10 cellular contexts compared by ENCODE assay signal in genomic region chr7:130874071-130874915, GRCh38.
A peak's percentile ranks its signal among the peaks of the same experiment; 100 is the strongest.
DNase-seq lines count a peak whose midpoint lies in the region; ATAC-seq and TF ChIP-seq lines count a peak whose summit lies in the region.
"Had no signal": no experiment of that assay in that cellular context is flagged by ENCODE, and none has a peak within 500 bp of the region (broad histone marks: within the 10 kb centered on the region; RNA-seq: fewer than 3 reads in every experiment).

No MANE protein-coding gene starts in this region.

- DNase-seq in activated naive CD4-positive, alpha-beta T cell treated with anti-CD3 and anti-CD28 coated beads, Interleukin-2, amount 50 U/mL, for 16 hours = no peak
- DNase-seq in T-cell = no peak
- peak; percentile 32 for DNase-seq in fibroblast of mammary gland (ENCODE audit: low read depth)
- DNase-seq in tibial artery = no peak
- DNase-seq in kidney tubule cell (ENCODE audit: low spot score) = no peak
- DNase-seq in mucosa of gallbladder (ENCODE audit: low spot score) = no peak

- peak overlapping the region; percentile 89 for H3K27ac Mint-ChIP-seq in activated naive CD4-positive, alpha-beta T cell treated with anti-CD3 and anti-CD28 coated beads, Interleukin-2, amount 50 U/mL, for 24 hours
- H3K27ac Mint-ChIP-seq in T-cell = peak overlapping the region; percentile 35 to 40

- intact Hi-C loops in tibial artery (cut with DNase I; ENCODE audit: low total_unique reads) = no loop called here

- no peaks in the 10 kb centered on the region for H3K9me3 ChIP-seq in tibial artery
- H3K9me3 ChIP-seq: BLaER1 treated with 17β-estradiol and CSF1 and Interleukin-3, amounts not matched to agents 10 nM and 100 nM had no signal

- POLR2A ChIA-PET in T-cell (lab: Charles Lee) = interaction anchor here (0.6 to 0.8 kb wide), 2 partner anchors 39 to 541 kb away, joined by 3 read pairs; no protein-coding TSS in a partner anchor

- TF ChIP-seq CTCF in fibroblast of mammary gland (conservative IDR thresholded peaks at IDR 0.05; ENCODE audit: control insufficient read depth, insufficient read depth, low read depth, low read length) (no peak), tibial artery (IDR thresholded peaks at IDR 0.05) (no peak)

- peaks cover 54% of the 10 kb centered on the region for H3K36me3 Mint-ChIP-seq in activated naive CD4-positive, alpha-beta T cell treated with anti-CD3 and anti-CD28 coated beads, Interleukin-2, amount 50 U/mL, for 24 hours
- H3K36me3 Mint-ChIP-seq in T-cell = peaks cover 67% of the 10 kb centered on the region

- no peak overlapping the region for H3K4me3 Mint-ChIP-seq in activated naive CD4-positive, alpha-beta T cell treated with anti-CD3 and anti-CD28 coated beads, Interleukin-2, amount 50 U/mL, for 24 hours
- H3K4me3 Mint-ChIP-seq in T-cell = no peak overlapping the region

- CTCF ChIA-PET in T-cell (lab: Charles Lee) = interaction anchor here (0.6 to 1.8 kb wide), 3 partner anchors 15 to 188 kb away, joined by 3 to 10 read pairs (median 3); no protein-coding TSS in a partner anchor

- peak overlapping the region; percentile 15 to 41 for H3K27ac ChIP-seq in tibial artery
- H3K27ac ChIP-seq: BLaER1 treated with 17β-estradiol and CSF1 and Interleukin-3, amounts not matched to agents 10 nM and 100 nM; WERI-Rb-1 had no signal

- peaks cover 52% of the 10 kb centered on the region for H3K4me1 Mint-ChIP-seq in activated naive CD4-positive, alpha-beta T cell treated with anti-CD3 and anti-CD28 coated beads, Interleukin-2, amount 50 U/mL, for 24 hours
- H3K4me1 Mint-ChIP-seq in T-cell = peaks cover 25 to 34% (median 31%) of the 10 kb centered on the region in 3 donors

- peaks cover 0 to 27% (median 12%) of the 10 kb centered on the region in 4 donors for H3K4me1 ChIP-seq in tibial artery

- H3K4me3 ChIP-seq in fibroblast of mammary gland (ENCODE audit: control insufficient read depth, low read depth, low read length) (no peak overlapping the region), tibial artery (no peak overlapping the region)
- H3K4me3 ChIP-seq: BLaER1 treated with 17β-estradiol and CSF1 and Interleukin-3, amounts not matched to agents 10 nM and 100 nM had no signal

- no peaks in the 10 kb centered on the region for H3K27me3 ChIP-seq in tibial artery
- H3K27me3 ChIP-seq: BLaER1 treated with 17β-estradiol and CSF1 and Interleukin-3, amounts not matched to agents 10 nM and 100 nM had no signal

- no peaks in the 10 kb centered on the region for H3K9me3 Mint-ChIP-seq in activated naive CD4-positive, alpha-beta T cell treated with anti-CD3 and anti-CD28 coated beads, Interleukin-2, amount 50 U/mL, for 24 hours
- no peaks in the 10 kb centered on the region for H3K9me3 Mint-ChIP-seq in T-cell

- peaks cover 74 to 85% (median 82%) of the 10 kb centered on the region in 3 donors for H3K36me3 ChIP-seq in tibial artery
- H3K36me3 ChIP-seq: WERI-Rb-1 had no signal

- ATAC-seq in T-cell (replicated peaks in 1 of 4) = no peak
- no peak for ATAC-seq in HG03025 (IDR thresholded peaks at IDR 0.05; ENCODE audit: low FRiP score, unreplicated experiment)

- H3K27me3 Mint-ChIP-seq in activated naive CD4-positive, alpha-beta T cell treated with anti-CD3 and anti-CD28 coated beads, Interleukin-2, amount 50 U/mL, for 24 hours = no peaks in the 10 kb centered on the region
- H3K27me3 Mint-ChIP-seq in T-cell = no peaks in the 10 kb centered on the region
